Comparison of ENCODE assay signal across 15 cellular contexts in genomic region chr10:121058082-121058481, GRCh38.
DNase-seq lines count a peak whose midpoint lies in the region; ATAC-seq and TF ChIP-seq lines count a peak whose summit lies in the region.
"Had no signal": no experiment of that assay in that cellular context is flagged by ENCODE, and none has a peak within 500 bp of the region (broad histone marks: within the 10 kb centered on the region; RNA-seq: fewer than 3 reads in every experiment).

No MANE protein-coding gene starts in this region.

- no peaks in the 10 kb centered on the region for H3K27me3 Mint-ChIP-seq in mesothelial cell of epicardium (ENCODE audit: low read depth)
- H3K27me3 Mint-ChIP-seq: CD4-positive, alpha-beta memory T cell had no signal

- H3K4me3 Mint-ChIP-seq in mesothelial cell of epicardium: no peak overlapping the region
- H3K4me3 Mint-ChIP-seq: B cell; CD4-positive, alpha-beta memory T cell; HFFc6 had no signal

- peak overlapping the region; percentile 51 for H3K27ac Mint-ChIP-seq in mesothelial cell of epicardium
- H3K27ac Mint-ChIP-seq: B cell; CD4-positive, alpha-beta memory T cell; HFFc6 had no signal

- peaks cover 20% of the 10 kb centered on the region for H3K4me1 Mint-ChIP-seq in mesothelial cell of epicardium
- H3K4me1 Mint-ChIP-seq: B cell; CD4-positive, alpha-beta memory T cell had no signal

- TF ChIP-seq CTCF in mesothelial cell of epicardium (IDR thresholded peaks at IDR 0.05; ENCODE audit: unreplicated experiment) (no peak), GM13976 (IDR thresholded peaks at IDR 0.05; ENCODE audit: borderline replicate concordance, control extremely low read depth, extremely low read depth, insufficient read depth, missing control alignments) (no peak)

- ATAC-seq in GM19455 (IDR thresholded peaks at IDR 0.05; ENCODE audit: unreplicated experiment) (no peak), HG02938 (IDR thresholded peaks at IDR 0.05; ENCODE audit: unreplicated experiment) (no peak)
- ATAC-seq: GM12878 had no signal

- in situ Hi-C loops in GM13976 (cut with MboI; ENCODE audit: low sequenced_read_pairs, unreplicated experiment): no loop called here

- no peaks in the 10 kb centered on the region for H3K9me3 Mint-ChIP-seq in mesothelial cell of epicardium

- H3K36me3 Mint-ChIP-seq in mesothelial cell of epicardium: no peaks in the 10 kb centered on the region
- H3K36me3 Mint-ChIP-seq: CD4-positive, alpha-beta memory T cell had no signal

- DNase-seq in H4 (ENCODE audit: low spot score) (peak; percentile 16), NCI-H2171 (lab: John Stamatoyannopoulos, UW) (peak; percentile 19), NCI-H82 treated with DMSO at 0.1 percent for 48 hours (lab: John Stamatoyannopoulos, UW; ENCODE audit: unreplicated experiment) (peak; percentile 93), mesothelial cell of epicardium (ENCODE audit: low spot score in 2 of 2, unreplicated experiment in 2 of 2) (no peak), GM13976 (ENCODE audit: low spot score) (no peak), SIG-M5 treated with dmso at 0.1 percent for 504 hours (lab: John Stamatoyannopoulos, UW; ENCODE audit: unreplicated experiment) (no peak)
- DNase-seq: C1 segment of cervical spinal cord; CD4-positive, alpha-beta memory T cell; DMS79; GOT3; HFFc6 had no signal

Comparison
In these comparisons a context has a peak if more than half of its experiments do, and no peak if none do; other contexts are left out.
1. DNase-seq: peak in H4 (single experiment), NCI-H2171 (single experiment) and NCI-H82 treated with DMSO at 0.1 percent for 48 hours (single experiment); none in mesothelial cell of epicardium (0 of 2), GM13976 (single experiment) and SIG-M5 treated with dmso at 0.1 percent for 504 hours (single experiment).